Comparison of ENCODE assay signal across 18 cellular contexts in genomic region chr10:27568196-27569175, GRCh38.
DNase-seq lines count a peak whose midpoint lies in the region; ATAC-seq, FAIRE-seq and TF ChIP-seq lines count a peak whose summit lies in the region.
"Had no signal": no experiment of that assay in that cellular context is flagged by ENCODE, and none has a peak within 500 bp of the region (broad histone marks: within the 10 kb centered on the region; RNA-seq: fewer than 3 reads in every experiment).

No MANE protein-coding gene starts in this region.

- no peaks in the 10 kb centered on the region for H3K9me3 ChIP-seq in kidney (ENCODE audit: control insufficient read depth in 1 of 2, low read length in 2 of 2)
- H3K9me3 ChIP-seq: A549, ovary had no signal

- no peak for DNase-seq in activated CD4-positive, alpha-beta T cell treated with anti-CD3 and anti-CD28 coated beads, Interleukin-2, amount 10 ng/mL, durations not matched to agents 7 days and 5 days
- DNase-seq in activated CD4-positive, alpha-beta T cell treated with anti-CD3 and anti-CD28 coated beads, Interleukin-2, amount 50 U/mL, for 48 hours = no peak
- peak; percentile 27 for DNase-seq in amniotic epithelial cell (ENCODE audit: low read depth)
- peak; percentile 3 for DNase-seq in skeletal muscle cell (ENCODE audit: low read depth)
- no peak for DNase-seq in stimulated activated naive CD8-positive, alpha-beta T cell treated with anti-CD3 and anti-CD28 coated beads, Interleukin-15, amount 100 ng/mL, for 72 hours
- no peak for DNase-seq in kidney
- DNase-seq in GM10248 (ENCODE audit: extremely low spot score) = no peak
- DNase-seq: activated CD4-positive, alpha-beta T cell treated with anti-CD3 and anti-CD28 coated beads for 1 hour; activated T-cell treated with anti-CD3 and anti-CD28 coated beads, Interleukin-2, amount 50 U/mL, for 4 hours; kidney glomerular epithelial cell; NCI-H1092; NCI-H774; ovary; stimulated activated CD4-positive, alpha-beta T cell treated with anti-CD3 and anti-CD28 coated beads, Interleukin-12 subunit alpha, Interleukin-12 subunit beta, amount 100 ng/mL, for 4 hours had no signal

- peaks cover 7% of the 10 kb centered on the region for H3K9me3 Mint-ChIP-seq in activated CD4-positive, alpha-beta T cell treated with anti-CD3 and anti-CD28 coated beads, Interleukin-2, amount 10 ng/mL, durations not matched to agents 7 days and 5 days
- peaks cover 0 to 5% of the 10 kb centered on the region in 2 donors for H3K9me3 Mint-ChIP-seq in stimulated activated naive CD8-positive, alpha-beta T cell treated with anti-CD3 and anti-CD28 coated beads, Interleukin-15, amount 100 ng/mL, for 72 hours
- H3K9me3 Mint-ChIP-seq: activated T-cell treated with anti-CD3 and anti-CD28 coated beads, Interleukin-2, amount 50 U/mL, for 4 hours had no signal

- no peak overlapping the region for H3K9ac ChIP-seq in kidney (ENCODE audit: low read length in 2 of 2)

- TF ChIP-seq CTCF in kidney (IDR thresholded peaks at IDR 0.05; ENCODE audit: borderline replicate concordance, extremely low read depth, insufficient read depth) = no peak
- TF ChIP-seq CTCF in GM10248 (IDR thresholded peaks at IDR 0.05; ENCODE audit: control extremely low read depth, extremely low read depth, low read depth, missing control alignments) = no peak

- H3K4me1 ChIP-seq in kidney (ENCODE audit: control insufficient read depth in 1 of 2, insufficient read depth in 1 of 2, low read depth in 1 of 2, low read length in 2 of 2) = no peaks in the 10 kb centered on the region
- H3K4me1 ChIP-seq: A549 had no signal

- H3K27ac Mint-ChIP-seq in activated CD4-positive, alpha-beta T cell treated with anti-CD3 and anti-CD28 coated beads, Interleukin-2, amount 10 ng/mL, durations not matched to agents 7 days and 5 days = peak overlapping the region; percentile 58
- H3K27ac Mint-ChIP-seq in stimulated activated naive CD8-positive, alpha-beta T cell treated with anti-CD3 and anti-CD28 coated beads, Interleukin-15, amount 100 ng/mL, for 72 hours = no peak overlapping the region
- H3K27ac Mint-ChIP-seq: dendritic cell treated with granulocyte-macrophage colony-stimulating factor and Interleukin-4, amounts not matched to agents 40 ng/mL and 50 ng/mL, for 4 days had no signal

- H3K4me3 ChIP-seq in skeletal muscle cell (ENCODE audit: low read depth, low read length) (no peak overlapping the region), kidney (ENCODE audit: low read length in 2 of 2) (no peak overlapping the region)
- H3K4me3 ChIP-seq: A549, ovary had no signal

- FAIRE-seq in kidney (lab: Jason Lieb, UNC) = no peak
- FAIRE-seq: A549, G401.6 had no signal

- ATAC-seq in HG02610 (IDR thresholded peaks at IDR 0.05; ENCODE audit: unreplicated experiment) = peak; percentile 42
- ATAC-seq in stimulated activated naive CD8-positive, alpha-beta T cell treated with anti-CD3 and anti-CD28 coated beads, Interleukin-15, amount 100 ng/mL, for 72 hours = no peak
- ATAC-seq: A549; activated T-cell treated with anti-CD3 and anti-CD28 coated beads, Interleukin-2, amount 50 U/mL, for 4 hours had no signal

- POLR2A ChIA-PET in activated CD4-positive, alpha-beta T cell treated with anti-CD3 and anti-CD28 coated beads, Interleukin-2, amount 10 ng/mL, durations not matched to agents 7 days and 5 days (lab: Charles Lee) = no interaction called here
- POLR2A ChIA-PET in GM10248 (lab: Yijun Ruan, JAX) = no interaction called here

- intact Hi-C loops in kidney (cut with DNase I) = no loop called here

- no peaks in the 10 kb centered on the region for H3K27me3 Mint-ChIP-seq in activated CD4-positive, alpha-beta T cell treated with anti-CD3 and anti-CD28 coated beads, Interleukin-2, amount 10 ng/mL, durations not matched to agents 7 days and 5 days
- no peaks in the 10 kb centered on the region for H3K27me3 Mint-ChIP-seq in stimulated activated naive CD8-positive, alpha-beta T cell treated with anti-CD3 and anti-CD28 coated beads, Interleukin-15, amount 100 ng/mL, for 72 hours
- H3K27me3 Mint-ChIP-seq: dendritic cell treated with granulocyte-macrophage colony-stimulating factor and Interleukin-4, amounts not matched to agents 40 ng/mL and 50 ng/mL, for 4 days had no signal

- peaks cover 38% of the 10 kb centered on the region for H3K4me1 Mint-ChIP-seq in activated CD4-positive, alpha-beta T cell treated with anti-CD3 and anti-CD28 coated beads, Interleukin-2, amount 10 ng/mL, durations not matched to agents 7 days and 5 days
- peaks cover 26% of the 10 kb centered on the region for H3K4me1 Mint-ChIP-seq in stimulated activated naive CD8-positive, alpha-beta T cell treated with anti-CD3 and anti-CD28 coated beads, Interleukin-15, amount 100 ng/mL, for 72 hours

- no peak overlapping the region for H3K27ac ChIP-seq in kidney (ENCODE audit: low read depth in 2 of 2, low read length in 2 of 2)
- H3K27ac ChIP-seq: A549, ovary had no signal

- no peaks in the 10 kb centered on the region for H3K36me3 ChIP-seq in kidney (ENCODE audit: control insufficient read depth in 1 of 2, insufficient read depth in 2 of 2, low read length in 2 of 2)
- H3K36me3 ChIP-seq: ovary had no signal

- no peak overlapping the region for H3K4me3 Mint-ChIP-seq in activated CD4-positive, alpha-beta T cell treated with anti-CD3 and anti-CD28 coated beads, Interleukin-2, amount 10 ng/mL, durations not matched to agents 7 days and 5 days
- H3K4me3 Mint-ChIP-seq in stimulated activated naive CD8-positive, alpha-beta T cell treated with anti-CD3 and anti-CD28 coated beads, Interleukin-15, amount 100 ng/mL, for 72 hours = no peak overlapping the region
- H3K4me3 Mint-ChIP-seq: activated T-cell treated with anti-CD3 and anti-CD28 coated beads, Interleukin-2, amount 50 U/mL, for 4 hours; dendritic cell treated with granulocyte-macrophage colony-stimulating factor and Interleukin-4, amounts not matched to agents 40 ng/mL and 50 ng/mL, for 4 days had no signal

- H3K36me3 Mint-ChIP-seq in activated CD4-positive, alpha-beta T cell treated with anti-CD3 and anti-CD28 coated beads, Interleukin-2, amount 10 ng/mL, durations not matched to agents 7 days and 5 days (ENCODE audit: low read depth) = peaks cover 10% of the 10 kb centered on the region

- CTCF ChIA-PET in activated CD4-positive, alpha-beta T cell treated with anti-CD3 and anti-CD28 coated beads, Interleukin-2, amount 10 ng/mL, durations not matched to agents 7 days and 5 days (lab: Charles Lee) = interaction anchor here (0.6 kb wide), 1 partner anchor 96 kb away, joined by 3 read pairs; no protein-coding TSS in a partner anchor
- CTCF ChIA-PET in GM10248 (lab: Yijun Ruan, JAX) = interaction anchor here (1.4 kb wide), 1 partner anchor 10 kb away, joined by 5 read pairs; no protein-coding TSS in a partner anchor

Comparison
In these comparisons a context has a peak if more than half of its experiments do, and no peak if none do; other contexts are left out.
1. DNase-seq: peak in amniotic epithelial cell (single experiment) and skeletal muscle cell (single experiment); none in activated CD4-positive, alpha-beta T cell treated with anti-CD3 and anti-CD28 coated beads, Interleukin-2, amount 10 ng/mL, durations not matched to agents 7 days and 5 days (single experiment), activated CD4-positive, alpha-beta T cell treated with anti-CD3 and anti-CD28 coated beads, Interleukin-2, amount 50 U/mL, for 48 hours (0 of 2), stimulated activated naive CD8-positive, alpha-beta T cell treated with anti-CD3 and anti-CD28 coated beads, Interleukin-15, amount 100 ng/mL, for 72 hours (0 of 2), kidney (single experiment) and GM10248 (single experiment).